Comparison of ENCODE assay signal across 3 cellular contexts in genomic region chr10:71483135-71483534, GRCh38.
"Had no signal": no experiment of that assay in that cellular context is flagged by ENCODE, and none has a peak within 500 bp of the region (broad histone marks: within the 10 kb centered on the region; RNA-seq: fewer than 3 reads in every experiment).

No MANE protein-coding gene starts in this region.

- H3K4me3 ChIP-seq: GM12878 had no signal

- DNase-seq: GDM1, GF-D8 had no signal

- ATAC-seq: GM12878 had no signal
